In genomic region chr20:62820208-62820961, GRCh38 we compare ENCODE assay signal across 25 cellular contexts. TPM values are rescaled to one million over a fixed set of nuclear protein-coding genes. Genes with fewer than 3 reads are reported as not detected.
A peak's percentile ranks its signal among the peaks of the same experiment; 100 is the strongest.
DNase-seq lines count a peak whose midpoint lies in the region; ATAC-seq and TF ChIP-seq lines count a peak whose summit lies in the region.
"Had no signal": no experiment of that assay in that cellular context is flagged by ENCODE, and none has a peak within 500 bp of the region (broad histone marks: within the 10 kb centered on the region; RNA-seq: fewer than 3 reads in every experiment).

No MANE protein-coding gene starts in this region.

- H3K4me1 Mint-ChIP-seq in mesothelial cell of epicardium: peaks cover 37% of the 10 kb centered on the region

- H3K27ac Mint-ChIP-seq in mesothelial cell of epicardium: peak overlapping the region; percentile 43
- H3K27ac Mint-ChIP-seq: activated naive CD4-positive, alpha-beta T cell treated with anti-CD3 and anti-CD28 coated beads, Interleukin-2, amount 50 U/mL, for 24 hours; CD8-positive, alpha-beta memory T cell had no signal

- H3K4me3 Mint-ChIP-seq in mesothelial cell of epicardium: no peak overlapping the region
- H3K4me3 Mint-ChIP-seq: activated naive CD4-positive, alpha-beta T cell treated with anti-CD3 and anti-CD28 coated beads, Interleukin-2, amount 50 U/mL, for 24 hours; CD8-positive, alpha-beta memory T cell; central memory CD8-positive, alpha-beta T cell; nephron had no signal

- peaks cover 2 to 81% (median 44%) of the 10 kb centered on the region in 11 experiments; a peak in 20 of 22 replicates for H4K20me1 ChIP-seq in BLaER1 treated with 17β-estradiol and CSF1 and Interleukin-3, amounts not matched to agents 10 nM and 100 nM

- H3K9ac ChIP-seq in BLaER1 treated with 17β-estradiol and CSF1 and Interleukin-3, amounts not matched to agents 10 nM and 100 nM: peak overlapping the region in 3 of 11 experiments; percentile 6 to 41 (median 13); a peak in 2 of 22 replicates
- H3K9ac ChIP-seq: parathyroid adenoma had no signal

- H3K36me3 ChIP-seq in BLaER1 treated with 17β-estradiol and CSF1 and Interleukin-3, amounts not matched to agents 10 nM and 100 nM: no peaks in the 10 kb centered on the region
- H3K36me3 ChIP-seq in RWPE2 (ENCODE audit: low read depth): no peaks in the 10 kb centered on the region
- H3K36me3 ChIP-seq: Peyer's patch, sigmoid colon, vagina, WERI-Rb-1 had no signal

- H3K27ac ChIP-seq in BLaER1 treated with 17β-estradiol and CSF1 and Interleukin-3, amounts not matched to agents 10 nM and 100 nM: no peak overlapping the region
- no peak overlapping the region for H3K27ac ChIP-seq in RWPE2 (ENCODE audit: poor library complexity, severe bottlenecking)
- H3K27ac ChIP-seq: parathyroid adenoma, Peyer's patch, vagina, WERI-Rb-1 had no signal

- no peaks in the 10 kb centered on the region for H3K9me3 ChIP-seq in BLaER1 treated with 17β-estradiol and CSF1 and Interleukin-3, amounts not matched to agents 10 nM and 100 nM (replicated peaks in 1 of 11)
- no peaks in the 10 kb centered on the region for H3K9me3 ChIP-seq in RWPE2 (ENCODE audit: severe bottlenecking)
- H3K9me3 ChIP-seq: Peyer's patch, sigmoid colon, vagina had no signal

- peak overlapping the region in 10 of 11 experiments; percentile 22 to 99 (median 74); a peak in 20 of 22 replicates for H3K4me2 ChIP-seq in BLaER1 treated with 17β-estradiol and CSF1 and Interleukin-3, amounts not matched to agents 10 nM and 100 nM

- TF ChIP-seq CTCF in RWPE2 (IDR thresholded peaks at IDR 0.05; ENCODE audit: poor library complexity, severe bottlenecking) (no peak), mesothelial cell of epicardium (IDR thresholded peaks at IDR 0.05; ENCODE audit: unreplicated experiment) (no peak)

- ATAC-seq in RWPE2 (ENCODE audit: low read depth): no peak
- ATAC-seq in GM18870 (IDR thresholded peaks at IDR 0.05; ENCODE audit: unreplicated experiment): no peak
- ATAC-seq: GM12878, left lobe of liver had no signal

- DNase-seq in 8988T (peak; percentile 62), RWPE2 (ENCODE audit: low spot score) (peak; percentile 87), mesothelial cell of epicardium (ENCODE audit: low spot score in 2 of 2, unreplicated experiment in 2 of 2) (no peak), cerebellum (ENCODE audit: low spot score) (no peak), GDM1 (lab: John Stamatoyannopoulos, UW) (no peak)
- DNase-seq: aorta; CD8-positive, alpha-beta memory T cell; DMS79; Karpas-422; NCI-H2081 treated with DMSO at 0.1 percent for 48 hours; NCI-H748 treated with DMSO at 0.1 percent for 48 hours; Peyer's patch; sigmoid colon; stimulated activated CD4-positive, alpha-beta T cell treated with anti-CD3 and anti-CD28 coated beads, Interleukin-15, amount 100 ng/mL, for 24 hours; WERI-Rb-1 had no signal

- H3K27me3 Mint-ChIP-seq in mesothelial cell of epicardium (ENCODE audit: low read depth): no peaks in the 10 kb centered on the region

- H3K27me3 ChIP-seq in BLaER1 treated with 17β-estradiol and CSF1 and Interleukin-3, amounts not matched to agents 10 nM and 100 nM: peaks cover 50 to 58% (median 54%) of the 10 kb centered on the region in 11 experiments
- peaks cover 20% of the 10 kb centered on the region for H3K27me3 ChIP-seq in RWPE2 (ENCODE audit: insufficient read depth, poor library complexity, severe bottlenecking)

- peaks cover 48 to 97% (median 91%) of the 10 kb centered on the region in 10 experiments for H3K4me1 ChIP-seq in BLaER1 treated with 17β-estradiol and CSF1 and Interleukin-3, amounts not matched to agents 10 nM and 100 nM
- peaks cover 17% of the 10 kb centered on the region for H3K4me1 ChIP-seq in RWPE2 (ENCODE audit: insufficient read depth, poor library complexity, severe bottlenecking)

- no peaks in the 10 kb centered on the region for H3K9me3 Mint-ChIP-seq in mesothelial cell of epicardium
- H3K9me3 Mint-ChIP-seq: activated naive CD4-positive, alpha-beta T cell treated with anti-CD3 and anti-CD28 coated beads, Interleukin-2, amount 50 U/mL, for 24 hours; central memory CD8-positive, alpha-beta T cell; nephron had no signal

- peaks cover 3% of the 10 kb centered on the region for H3K36me3 Mint-ChIP-seq in mesothelial cell of epicardium
- H3K36me3 Mint-ChIP-seq: activated naive CD4-positive, alpha-beta T cell treated with anti-CD3 and anti-CD28 coated beads, Interleukin-2, amount 50 U/mL, for 24 hours; CD8-positive, alpha-beta memory T cell had no signal

- no peak overlapping the region for H3K4me3 ChIP-seq in BLaER1 treated with 17β-estradiol and CSF1 and Interleukin-3, amounts not matched to agents 10 nM and 100 nM
- H3K4me3 ChIP-seq in RWPE2 (ENCODE audit: severe bottlenecking): no peak overlapping the region
- H3K4me3 ChIP-seq: GM12878, Peyer's patch, sigmoid colon, vagina had no signal

RNA-seq across cellular contexts. Expression of gene COL9A3, which starts 3.5 kb away (rescaled TPM):
- 573 to 576 TPM (median 576 TPM) in 3 replicates for total RNA-seq in mesothelial cell of epicardium
- 3.8 TPM for total RNA-seq in cerebellum
- total RNA-seq: CD8-positive, alpha-beta memory T cell; mononuclear cell had no signal

RNA-seq across cellular contexts. Expression of gene OGFR, which starts 15.8 kb away (rescaled TPM):
- total RNA-seq in mesothelial cell of epicardium: 56.2 to 58.4 TPM (median 56.5 TPM) in 3 replicates
- 12.0 TPM for total RNA-seq in cerebellum

RNA-seq across cellular contexts. Expression of gene MRGBP, which starts 24.1 kb away (rescaled TPM):
- 18.4 to 20.8 TPM (median 20.4 TPM) in 3 replicates for total RNA-seq in mesothelial cell of epicardium
- total RNA-seq in cerebellum: 11.5 TPM

RNA-seq across cellular contexts. Expression of gene TCFL5, which starts 41.2 kb away (rescaled TPM):
- 12.0 to 12.6 TPM (median 12.2 TPM) in 3 replicates for total RNA-seq in mesothelial cell of epicardium
- 9.3 TPM for total RNA-seq in cerebellum

Comparison
In these comparisons a context has a peak if more than half of its experiments do, and no peak if none do; other contexts are left out.
1. DNase-seq: peak in 8988T (single experiment) and RWPE2 (single experiment); none in mesothelial cell of epicardium (0 of 2), cerebellum (single experiment) and GDM1 (single experiment).
2. RNA of gene COL9A3, which starts 3.5 kb away (total RNA-seq): 573 to 576 TPM in mesothelial cell of epicardium; 3.8 TPM in cerebellum (single experiment); every median in the first group is over 100 times any median in the second.